ENCODE assay signal across 11 cellular contexts in the genomic region with DNA sequence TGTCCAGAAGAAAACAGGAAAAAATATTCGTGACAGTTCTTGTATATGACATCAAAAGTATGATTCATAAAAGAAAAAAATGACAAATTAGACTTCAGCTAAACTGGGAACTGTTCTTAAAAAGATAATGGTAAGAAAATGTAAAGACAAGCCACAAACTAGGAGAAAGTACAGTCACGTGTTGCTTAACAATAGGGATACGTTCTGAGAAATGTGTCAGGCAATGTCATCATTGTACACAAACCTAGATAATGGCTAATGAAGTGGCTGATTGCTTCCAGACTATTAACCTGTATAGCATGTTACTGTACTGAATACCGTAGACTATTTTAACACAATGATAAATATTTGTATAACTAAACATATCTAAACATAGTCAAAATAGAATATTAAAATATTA.
"Had no signal": no experiment of that assay in that cellular context is flagged by ENCODE, and none has a peak within 500 bp of the region (broad histone marks: within the 10 kb centered on the region; RNA-seq: fewer than 3 reads in every experiment).

No MANE protein-coding gene starts in this region.

- H3K36me3 ChIP-seq: HAP-1 had no signal

- H3K27ac Mint-ChIP-seq: GM23338, H9, HFFc6 had no signal

- DNase-seq: GM23248, GOT3, H7, H9, HCEC 1CT, HFFc6 had no signal

- H3K4me1 Mint-ChIP-seq: GM23338 had no signal

- H3K4me3 ChIP-seq: GM23248, GM23338, HAP-1 had no signal

- H3K4me3 Mint-ChIP-seq: GM23338, H9, HFFc6 had no signal

- ATAC-seq: GM23338, HCT116 had no signal

- H3K9ac ChIP-seq: GM23248 had no signal

- H2AFZ ChIP-seq: GM23248, GM23338 had no signal

- FAIRE-seq: H1, H54 had no signal

- H3K4me1 ChIP-seq: HAP-1 had no signal

- H3K4me2 ChIP-seq: GM23338 had no signal

- H3K27ac ChIP-seq: GM23248 had no signal
